Comparison of ENCODE assay signal across 37 cellular contexts in the genomic region with DNA sequence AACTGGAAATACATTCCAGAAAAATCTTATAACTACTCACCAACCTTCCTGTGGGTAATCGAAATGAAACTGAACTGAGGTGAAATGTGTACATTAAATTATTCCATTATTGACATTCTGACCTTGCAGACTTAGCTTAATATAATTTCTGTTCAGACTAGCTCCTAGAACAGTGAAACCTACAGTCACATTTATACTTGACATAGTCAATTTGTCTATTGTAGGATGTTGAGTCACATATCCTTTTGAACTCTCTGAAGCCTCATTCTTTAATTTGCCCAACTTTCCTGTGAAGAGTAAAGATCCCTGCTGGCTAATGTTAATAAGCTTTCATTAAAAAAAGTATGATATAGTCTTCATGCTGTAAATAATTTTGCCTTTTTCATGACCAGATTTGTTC.
"Had no signal": no experiment of that assay in that cellular context is flagged by ENCODE, and none has a peak within 500 bp of the region (broad histone marks: within the 10 kb centered on the region; RNA-seq: fewer than 3 reads in every experiment).

No MANE protein-coding gene starts in this region.

- DNase-seq: activated B cell treated with CpG ODN at 0.5 μM for 24 hours; activated CD4-positive, alpha-beta memory T cell treated with anti-CD3 and anti-CD28 coated beads for 36 hours; activated CD4-positive, alpha-beta T cell treated with anti-CD3 and anti-CD28 coated beads for 48 hours; activated CD4-positive, alpha-beta T cell treated with anti-CD3 and anti-CD28 coated beads, Interleukin-2, amount 10 ng/mL, durations not matched to agents 7 days and 5 days; activated CD4-positive, CD25-positive, alpha-beta regulatory T cell treated with anti-CD3 and anti-CD28 coated beads, Interleukin-2, amount 50 U/mL, for 72 hours; activated CD8-positive, alpha-beta memory T cell treated with anti-CD3 and anti-CD28 coated beads, Interleukin-2, amount 50 U/mL, for 4 hours; activated CD8-positive, alpha-beta T cell treated with anti-CD3 and anti-CD28 coated beads for 36 hours; activated effector memory CD4-positive, alpha-beta T cell treated with Interleukin-2 at 50 U/mL for 16 hours; activated gamma-delta T cell; activated naive CD4-positive, alpha-beta T cell treated with anti-CD3 and anti-CD28 coated beads, Interleukin-2, amount 10 ng/mL, durations not matched to agents 7 days and 5 days; activated naive CD4-positive, alpha-beta T cell treated with Interleukin-2 at 50 U/mL for 16 hours; activated naive CD8-positive, alpha-beta T cell treated with anti-CD3 and anti-CD28 coated beads, Interleukin-2, amount 10 ng/mL, durations not matched to agents 7 days and 5 days; activated naive CD8-positive, alpha-beta T cell treated with anti-CD3 and anti-CD28 coated beads, Interleukin-2, amount 50 U/mL, for 24 hours; activated T-cell treated with anti-CD3 and anti-CD28 coated beads for 4 hours; activated T-cell treated with anti-CD3 and anti-CD28 coated beads, Interleukin-2, amount 50 U/mL, for 1 hour; activated T-cell treated with anti-CD3 and anti-CD28 coated beads, Interleukin-2, amount 50 U/mL, for 4 hours; activated T-cell treated with anti-CD3 and anti-CD28 coated beads, Interleukin-2, amount 50 U/mL, for 72 hours; amygdala; anterior cingulate cortex; caudate nucleus; cerebellar nuclear complex; T-helper 1 cell; T-helper 2 cell; T-helper 9 cell had no signal

- H3K4me3 ChIP-seq: ascending aorta, cardiac muscle cell had no signal

- FAIRE-seq: bronchial epithelial cell, TTC549 had no signal

- H3K9me3 ChIP-seq: ascending aorta had no signal

- H3K36me3 Mint-ChIP-seq: activated CD4-positive, alpha-beta memory T cell treated with anti-CD3 and anti-CD28 coated beads for 36 hours; activated naive CD4-positive, alpha-beta T cell treated with anti-CD3 and anti-CD28 coated beads, Interleukin-2, amount 10 ng/mL, durations not matched to agents 7 days and 5 days; activated naive CD4-positive, alpha-beta T cell treated with anti-CD3 and anti-CD28 coated beads, Interleukin-2, amount 50 U/mL, for 24 hours; activated naive CD8-positive, alpha-beta T cell; activated naive CD8-positive, alpha-beta T cell treated with anti-CD3 and anti-CD28 coated beads, Interleukin-2, amount 10 ng/mL, durations not matched to agents 7 days and 5 days; brain had no signal

- H3K4me1 Mint-ChIP-seq: activated CD4-positive, alpha-beta T cell treated with anti-CD3 and anti-CD28 coated beads, Interleukin-2, amount 10 ng/mL, durations not matched to agents 7 days and 5 days; activated naive CD8-positive, alpha-beta T cell treated with anti-CD3 and anti-CD28 coated beads, Interleukin-2, amount 10 ng/mL, durations not matched to agents 7 days and 5 days; activated naive CD8-positive, alpha-beta T cell treated with anti-CD3 and anti-CD28 coated beads, Interleukin-2, amount 50 U/mL, for 24 hours; brain; central memory CD8-positive, alpha-beta T cell had no signal

- H3K4me1 ChIP-seq: ascending aorta had no signal

- H3K36me3 ChIP-seq: ascending aorta, cardiac muscle cell had no signal

- H3K9me3 Mint-ChIP-seq: activated B cell treated with CpG ODN at 0.5 μM for 24 hours; activated CD4-positive, alpha-beta T cell treated with anti-CD3 and anti-CD28 coated beads, Interleukin-2, amount 10 ng/mL, durations not matched to agents 7 days and 5 days; activated naive CD4-positive, alpha-beta T cell treated with anti-CD3 and anti-CD28 coated beads, Interleukin-2, amount 10 ng/mL, durations not matched to agents 7 days and 5 days; activated naive CD4-positive, alpha-beta T cell treated with anti-CD3 and anti-CD28 coated beads, Interleukin-2, amount 50 U/mL, for 24 hours; activated naive CD8-positive, alpha-beta T cell treated with anti-CD3 and anti-CD28 coated beads, Interleukin-2, amount 50 U/mL, for 24 hours; activated T-cell treated with anti-CD3 and anti-CD28 coated beads, Interleukin-2, amount 50 U/mL, for 72 hours; central memory CD8-positive, alpha-beta T cell; T-helper 2 cell treated with Interferon-gamma antibody and Interleukin-4, amounts not matched to agents 5 μg/mL and 100 μg/mL, for 36 hours had no signal

- H3K4me3 Mint-ChIP-seq: activated B cell treated with CpG ODN at 0.5 μM for 24 hours; activated CD4-positive, alpha-beta memory T cell treated with anti-CD3 and anti-CD28 coated beads for 36 hours; activated CD4-positive, alpha-beta T cell treated with anti-CD3 and anti-CD28 coated beads, Interleukin-2, amount 10 ng/mL, durations not matched to agents 7 days and 5 days; activated CD8-positive, alpha-beta T cell treated with anti-CD3 and anti-CD28 coated beads for 36 hours; activated naive CD4-positive, alpha-beta T cell treated with anti-CD3 and anti-CD28 coated beads, Interleukin-2, amount 10 ng/mL, durations not matched to agents 7 days and 5 days; activated naive CD4-positive, alpha-beta T cell treated with anti-CD3 and anti-CD28 coated beads, Interleukin-2, amount 50 U/mL, for 24 hours; activated naive CD8-positive, alpha-beta T cell; activated naive CD8-positive, alpha-beta T cell treated with anti-CD3 and anti-CD28 coated beads, Interleukin-2, amount 10 ng/mL, durations not matched to agents 7 days and 5 days; activated naive CD8-positive, alpha-beta T cell treated with anti-CD3 and anti-CD28 coated beads, Interleukin-2, amount 50 U/mL, for 24 hours; activated T-cell treated with anti-CD3 and anti-CD28 coated beads, Interleukin-2, amount 50 U/mL, for 4 hours; activated T-cell treated with anti-CD3 and anti-CD28 coated beads, Interleukin-2, amount 50 U/mL, for 72 hours; activated T-helper 1 cell treated with anti-CD3 and anti-CD28 coated beads, Interleukin-12 subunit alpha, Interleukin-12 subunit beta, Interleukin-2, Interleukin-4 antibody, amounts not matched to agents 30 ng/mL and 10 ng/mL and 1 ng/mL, durations not matched to agents 14 hours and 24 hours and 36 hours; brain; central memory CD8-positive, alpha-beta T cell; T-helper 1 cell treated with Interleukin-12 subunit alpha and Interleukin-12 subunit beta and Interleukin-4 antibody, amounts not matched to agents 30 μg/mL and 1 μg/mL, for 36 hours; T-helper 2 cell treated with Interferon-gamma antibody and Interleukin-4, amounts not matched to agents 5 μg/mL and 100 μg/mL, for 36 hours had no signal

- H3K27ac Mint-ChIP-seq: activated B cell treated with CpG ODN at 0.5 μM for 24 hours; activated CD4-positive, alpha-beta memory T cell treated with anti-CD3 and anti-CD28 coated beads for 36 hours; activated CD4-positive, alpha-beta T cell treated with anti-CD3 and anti-CD28 coated beads, Interleukin-2, amount 10 ng/mL, durations not matched to agents 7 days and 5 days; activated CD8-positive, alpha-beta T cell treated with anti-CD3 and anti-CD28 coated beads for 36 hours; activated naive CD4-positive, alpha-beta T cell treated with anti-CD3 and anti-CD28 coated beads, Interleukin-2, amount 10 ng/mL, durations not matched to agents 7 days and 5 days; activated naive CD4-positive, alpha-beta T cell treated with anti-CD3 and anti-CD28 coated beads, Interleukin-2, amount 50 U/mL, for 24 hours; activated naive CD8-positive, alpha-beta T cell; activated naive CD8-positive, alpha-beta T cell treated with anti-CD3 and anti-CD28 coated beads, Interleukin-2, amount 10 ng/mL, durations not matched to agents 7 days and 5 days; activated naive CD8-positive, alpha-beta T cell treated with anti-CD3 and anti-CD28 coated beads, Interleukin-2, amount 50 U/mL, for 24 hours; activated T-cell treated with anti-CD3 and anti-CD28 coated beads, Interleukin-2, amount 50 U/mL, for 72 hours; activated T-helper 1 cell treated with anti-CD3 and anti-CD28 coated beads, Interleukin-12 subunit alpha, Interleukin-12 subunit beta, Interleukin-2, Interleukin-4 antibody, amounts not matched to agents 30 ng/mL and 10 ng/mL and 1 ng/mL, durations not matched to agents 14 hours and 24 hours and 36 hours; activated T-helper 2 cell treated with anti-CD3 and anti-CD28 coated beads, Interferon-gamma antibody, Interleukin-2, Interleukin-4, amounts not matched to agents 10 μg/mL and 5 μg/mL and 100 μg/mL, durations not matched to agents 14 hours and 24 hours and 36 hours; brain; T-helper 1 cell treated with Interleukin-12 subunit alpha and Interleukin-12 subunit beta and Interleukin-4 antibody, amounts not matched to agents 30 μg/mL and 1 μg/mL, for 36 hours; T-helper 2 cell treated with Interferon-gamma antibody and Interleukin-4, amounts not matched to agents 5 μg/mL and 100 μg/mL, for 36 hours had no signal

- ATAC-seq: activated CD8-positive, alpha-beta T cell treated with anti-CD3 and anti-CD28 coated beads for 36 hours; activated naive CD8-positive, alpha-beta T cell treated with anti-CD3 and anti-CD28 coated beads, Interleukin-2, amount 50 U/mL, for 24 hours; activated T-cell treated with anti-CD3 and anti-CD28 coated beads, Interleukin-2, amount 50 U/mL, for 4 hours; activated T-cell treated with anti-CD3 and anti-CD28 coated beads, Interleukin-2, amount 50 U/mL, for 72 hours had no signal

- H3K27me3 ChIP-seq: ascending aorta, cardiac muscle cell had no signal

- H3K27ac ChIP-seq: ascending aorta, cardiac muscle cell, VCaP had no signal
